In genomic region chr18:24878289-24878688, GRCh38 we compare ENCODE assay signal across 8 cellular contexts.
DNase-seq lines count a peak whose midpoint lies in the region; ATAC-seq and TF ChIP-seq lines count a peak whose summit lies in the region.

No MANE protein-coding gene starts in this region.

- peak; percentile 64 for DNase-seq in AG08395 (ENCODE audit: low spot score)
- peak; percentile 21 for DNase-seq in HT-29 (ENCODE audit: low spot score)
- peak; percentile 55 to 67 for DNase-seq in cardiac muscle cell (ENCODE audit: low read depth in 1 of 2, low spot score in 1 of 2)
- DNase-seq in stimulated activated naive B cell treated with anti-CD40 and anti-IgM and Interleukin-4, amounts not matched to agents 10 μg/mL and 1 μg/mL and 100 μg/mL, for 72 hours = peak; percentile 5
- no peak for DNase-seq in MV-4-11 (lab: John Stamatoyannopoulos, UW)
- DNase-seq in 8988T = no peak

- peak; percentile 62 to 66 for ATAC-seq in stimulated activated naive B cell treated with anti-CD40 and anti-IgM and Interleukin-4, amounts not matched to agents 10 μg/mL and 1 μg/mL and 100 μg/mL, for 72 hours (replicated peaks)
- no peak for ATAC-seq in HG03039 (IDR thresholded peaks at IDR 0.05; ENCODE audit: unreplicated experiment)

- H3K36me3 Mint-ChIP-seq in stimulated activated naive B cell treated with anti-CD40 and anti-IgM and Interleukin-4, amounts not matched to agents 10 μg/mL and 1 μg/mL and 100 μg/mL, for 72 hours = no peaks in the 10 kb centered on the region

- H3K36me3 ChIP-seq in SU-DHL-6 (ENCODE audit: low read length) (no peaks in the 10 kb centered on the region), cardiac muscle cell (no peaks in the 10 kb centered on the region)

- peaks cover 0 to 2% of the 10 kb centered on the region in 2 donors for H3K9me3 Mint-ChIP-seq in stimulated activated naive B cell treated with anti-CD40 and anti-IgM and Interleukin-4, amounts not matched to agents 10 μg/mL and 1 μg/mL and 100 μg/mL, for 72 hours

- no peaks in the 10 kb centered on the region for H3K9me2 ChIP-seq in SU-DHL-6 (replicated peaks; ENCODE audit: insufficient read depth, low read length)

- H3F3A ChIP-seq in SU-DHL-6 (ENCODE audit: insufficient read depth) = no peaks in the 10 kb centered on the region

- H3K4me1 ChIP-seq in cardiac muscle cell (ENCODE audit: low read depth) = no peaks in the 10 kb centered on the region

- H3K9me3 ChIP-seq in SU-DHL-6 (ENCODE audit: insufficient read depth, low read length) (no peaks in the 10 kb centered on the region), cardiac muscle cell (ENCODE audit: low read depth) (no peaks in the 10 kb centered on the region)

- H3K4me3 Mint-ChIP-seq in stimulated activated naive B cell treated with anti-CD40 and anti-IgM and Interleukin-4, amounts not matched to agents 10 μg/mL and 1 μg/mL and 100 μg/mL, for 72 hours = no peak overlapping the region

- H3K4me1 Mint-ChIP-seq in stimulated activated naive B cell treated with anti-CD40 and anti-IgM and Interleukin-4, amounts not matched to agents 10 μg/mL and 1 μg/mL and 100 μg/mL, for 72 hours = peaks cover 4 to 16% of the 10 kb centered on the region in 2 donors

- H3K27me3 ChIP-seq in SU-DHL-6 (ENCODE audit: low read length) (no peaks in the 10 kb centered on the region), cardiac muscle cell (no peaks in the 10 kb centered on the region)

- peaks cover 14 to 15% of the 10 kb centered on the region in 2 donors for H3K27me3 Mint-ChIP-seq in stimulated activated naive B cell treated with anti-CD40 and anti-IgM and Interleukin-4, amounts not matched to agents 10 μg/mL and 1 μg/mL and 100 μg/mL, for 72 hours

- H3K9ac ChIP-seq in SU-DHL-6 (ENCODE audit: low read length) = no peak overlapping the region

- no peaks in the 10 kb centered on the region for H4K20me1 ChIP-seq in SU-DHL-6 (ENCODE audit: low read depth, low read length)

- H3K4me2 ChIP-seq in SU-DHL-6 (ENCODE audit: low read depth, low read length, poor library complexity, severe bottlenecking) = no peak overlapping the region

- H2AFZ ChIP-seq in SU-DHL-6 (ENCODE audit: low read depth, low read length, severe bottlenecking) = no peak overlapping the region

- H3K27ac ChIP-seq in SU-DHL-6 (ENCODE audit: low read depth, low read length) (no peak overlapping the region), cardiac muscle cell (no peak overlapping the region)

- TF ChIP-seq CTCF in SU-DHL-6 (IDR thresholded peaks at IDR 0.05; ENCODE audit: insufficient read depth, low read length, poor library complexity, severe bottlenecking) = peak; percentile 30
- peak; percentile 48 for TF ChIP-seq CTCF in cardiac muscle cell (IDR thresholded peaks at IDR 0.05; ENCODE audit: low read depth, low read length)

- H3K27ac Mint-ChIP-seq in stimulated activated naive B cell treated with anti-CD40 and anti-IgM and Interleukin-4, amounts not matched to agents 10 μg/mL and 1 μg/mL and 100 μg/mL, for 72 hours = no peak overlapping the region

- H3K79me2 ChIP-seq in SU-DHL-6 (ENCODE audit: insufficient read depth, low read length) = no peaks in the 10 kb centered on the region

- H3K4me3 ChIP-seq in SU-DHL-6 (ENCODE audit: insufficient read depth, low read length, poor library complexity, severe bottlenecking) (no peak overlapping the region), cardiac muscle cell (no peak overlapping the region)

Comparison
In these comparisons a context has a peak if more than half of its experiments do, and no peak if none do; other contexts are left out.
1. DNase-seq: peak in AG08395 (single experiment), HT-29 (single experiment), cardiac muscle cell (2 of 2) and stimulated activated naive B cell treated with anti-CD40 and anti-IgM and Interleukin-4, amounts not matched to agents 10 μg/mL and 1 μg/mL and 100 μg/mL, for 72 hours (single experiment); none in MV-4-11 (single experiment) and 8988T (single experiment).